ENCODE assay signal across 1 cellular context in the genomic region with DNA sequence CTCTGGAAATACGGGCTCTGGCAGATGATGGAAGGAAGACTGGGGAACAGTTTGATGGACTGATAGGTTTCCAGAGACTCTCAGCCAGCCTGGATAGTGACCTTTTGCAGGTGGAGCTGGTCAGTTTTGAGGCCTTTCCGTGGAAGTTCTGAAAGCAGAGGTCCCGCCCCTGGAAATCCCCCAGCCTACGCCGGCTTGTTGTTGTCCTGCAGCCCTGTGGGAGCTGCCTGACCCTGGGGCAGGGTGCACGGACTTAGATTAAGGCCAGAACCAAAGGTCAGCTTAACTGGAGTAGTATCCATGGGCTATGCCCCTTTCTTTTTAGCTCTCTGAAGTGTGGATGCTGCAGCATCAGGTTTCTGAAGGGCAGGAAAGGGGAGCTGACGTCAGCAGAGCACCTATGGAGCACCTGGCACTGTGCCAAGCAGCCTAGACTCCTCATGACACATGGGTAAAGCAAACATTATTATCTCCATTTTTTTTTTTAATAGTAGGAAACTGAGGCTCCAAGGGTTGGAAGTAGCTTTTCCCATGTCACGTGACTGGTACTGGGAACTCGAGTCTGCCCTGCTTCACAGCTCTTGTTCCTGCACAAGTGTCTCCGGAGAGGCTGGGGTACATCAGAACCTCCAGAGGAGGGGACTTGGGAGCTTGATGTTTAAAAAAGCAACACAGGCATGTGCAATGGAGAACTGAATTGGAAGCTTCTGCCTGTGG.
A peak's percentile ranks its signal among the peaks of the same experiment; 100 is the strongest.
TF ChIP-seq lines count a peak whose summit lies in the region.

No MANE protein-coding gene starts in this region.

TF ChIP-seq in HEK293, 187 proteins besides CTCF, POLR2A, EP300 and RAD21 (continued from another document and continues in another):
- TF ChIP-seq, protein P1, sequence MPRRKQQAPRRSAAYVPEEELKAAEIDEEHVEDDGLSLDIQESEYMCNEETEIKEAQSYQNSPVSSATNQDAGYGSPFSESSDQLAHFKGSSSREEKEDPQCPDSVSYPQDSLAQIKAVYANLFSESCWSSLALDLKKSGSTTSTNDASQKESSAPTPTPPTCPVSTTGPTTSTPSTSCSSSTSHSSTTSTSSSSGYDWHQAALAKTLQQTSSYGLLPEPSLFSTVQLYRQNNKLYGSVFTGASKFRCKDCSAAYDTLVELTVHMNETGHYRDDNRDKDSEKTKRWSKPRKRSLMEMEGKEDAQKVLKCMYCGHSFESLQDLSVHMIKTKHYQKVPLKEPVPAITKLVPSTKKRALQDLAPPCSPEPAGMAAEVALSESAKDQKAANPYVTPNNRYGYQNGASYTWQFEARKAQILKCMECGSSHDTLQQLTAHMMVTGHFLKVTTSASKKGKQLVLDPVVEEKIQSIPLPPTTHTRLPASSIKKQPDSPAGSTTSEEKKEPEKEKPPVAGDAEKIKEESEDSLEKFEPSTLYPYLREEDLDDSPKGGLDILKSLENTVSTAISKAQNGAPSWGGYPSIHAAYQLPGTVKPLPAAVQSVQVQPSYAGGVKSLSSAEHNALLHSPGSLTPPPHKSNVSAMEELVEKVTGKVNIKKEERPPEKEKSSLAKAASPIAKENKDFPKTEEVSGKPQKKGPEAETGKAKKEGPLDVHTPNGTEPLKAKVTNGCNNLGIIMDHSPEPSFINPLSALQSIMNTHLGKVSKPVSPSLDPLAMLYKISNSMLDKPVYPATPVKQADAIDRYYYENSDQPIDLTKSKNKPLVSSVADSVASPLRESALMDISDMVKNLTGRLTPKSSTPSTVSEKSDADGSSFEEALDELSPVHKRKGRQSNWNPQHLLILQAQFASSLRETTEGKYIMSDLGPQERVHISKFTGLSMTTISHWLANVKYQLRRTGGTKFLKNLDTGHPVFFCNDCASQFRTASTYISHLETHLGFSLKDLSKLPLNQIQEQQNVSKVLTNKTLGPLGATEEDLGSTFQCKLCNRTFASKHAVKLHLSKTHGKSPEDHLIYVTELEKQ (tag by site-specific recombination; IDR thresholded peaks at IDR 0.05; ENCODE audit: borderline replicate concordance) = peak; percentile 35; the same call in 1 of the 2 replicates
- TF ChIP-seq ZFHX2 (tag by site-specific recombination; conservative IDR thresholded peaks at IDR 0.05) (no peak), ZNF24 (tag by site-specific recombination; IDR thresholded peaks at IDR 0.05) (peak; percentile 72), ZNF529 (tag by site-specific recombination; IDR thresholded peaks at IDR 0.05; ENCODE audit: insufficient replicate concordance) (peak; percentile 92), ZNF624 (tag by site-specific recombination; IDR thresholded peaks at IDR 0.05) (peak; percentile 90), ZNF146 (tag by site-specific recombination; IDR thresholded peaks at IDR 0.05) (no peak), ZNF133 (tag by site-specific recombination; IDR thresholded peaks at IDR 0.05) (no peak), ZNF324 (tag by site-specific recombination; IDR thresholded peaks at IDR 0.05) (peak; percentile 83), FEZF1 (tag by site-specific recombination; IDR thresholded peaks at IDR 0.05) (no peak; the same call in 1 of the 2 replicates), ZNF169 (tag by site-specific recombination; IDR thresholded peaks at IDR 0.05) (no peak), ZNF664 (tag by site-specific recombination; IDR thresholded peaks at IDR 0.05) (no peak), ZXDB (tag by site-specific recombination; IDR thresholded peaks at IDR 0.05) (peak; percentile 60; the same call in 1 of the 2 replicates), ZNF501 (tag by site-specific recombination; IDR thresholded peaks at IDR 0.05) (no peak), ZNF837 (tag by site-specific recombination; IDR thresholded peaks at IDR 0.05) (no peak), ZNF274 (IDR thresholded peaks at IDR 0.05; ENCODE audit: low read length) (no peak), ZNF274 (tag by site-specific recombination; IDR thresholded peaks at IDR 0.05; ENCODE audit: borderline replicate concordance) (no peak), ZNF521 (tag by site-specific recombination; IDR thresholded peaks at IDR 0.05) (no peak), SP3 (tag by site-specific recombination; IDR thresholded peaks at IDR 0.05) (no peak), ZNF555 (tag by site-specific recombination; conservative IDR thresholded peaks at IDR 0.05) (no peak), ZBTB48 (tag by site-specific recombination; IDR thresholded peaks at IDR 0.05) (no peak), ZNF10 (tag by site-specific recombination; IDR thresholded peaks at IDR 0.05) (0 out of 2 replicates have a peak, but pooled peaks have one; percentile 51), MZF1 (tag by site-specific recombination; IDR thresholded peaks at IDR 0.05; ENCODE audit: borderline replicate concordance) (peak; percentile 41; the same call in 1 of the 2 replicates), ZNF335 (tag by site-specific recombination; conservative IDR thresholded peaks at IDR 0.05) (no peak; the same call in 1 of the 2 replicates), HOXA7 (CRISPR knock-in tag; IDR thresholded peaks at IDR 0.05; ENCODE audit: borderline replicate concordance) (no peak), ZNF366 (tag by site-specific recombination; conservative IDR thresholded peaks at IDR 0.05) (peak; percentile 72), ZNF610 (tag by site-specific recombination; IDR thresholded peaks at IDR 0.05; ENCODE audit: borderline replicate concordance) (peak; percentile 71; the same call in 1 of the 2 replicates), ZNF211 (tag by site-specific recombination; IDR thresholded peaks at IDR 0.05; ENCODE audit: low read depth) (no peak), ZNF510 (tag by site-specific recombination; IDR thresholded peaks at IDR 0.05; ENCODE audit: insufficient replicate concordance) (no peak), ZNF426 (tag by site-specific recombination; IDR thresholded peaks at IDR 0.05) (no peak), TCF7L2 (IDR thresholded peaks at IDR 0.05; ENCODE audit: borderline replicate concordance, low read depth, low read length) (no peak), ZNF776 (tag by site-specific recombination; IDR thresholded peaks at IDR 0.05; ENCODE audit: borderline replicate concordance) (peak; percentile 96), ZFP37 (tag by site-specific recombination; IDR thresholded peaks at IDR 0.05) (no peak), ZNF785 (tag by site-specific recombination; IDR thresholded peaks at IDR 0.05) (no peak), KLF16 (tag by site-specific recombination; IDR thresholded peaks at IDR 0.05) (no peak), ZNF701 (tag by site-specific recombination; IDR thresholded peaks at IDR 0.05) (0 out of 2 replicates have a peak, but pooled peaks have one; percentile 59), ZNF174 (tag by site-specific recombination; IDR thresholded peaks at IDR 0.05) (no peak), GLIS1 (tag by site-specific recombination; IDR thresholded peaks at IDR 0.05) (0 out of 2 replicates have a peak, but pooled peaks have one; percentile 15)
- TF ChIP-seq, protein P2, sequence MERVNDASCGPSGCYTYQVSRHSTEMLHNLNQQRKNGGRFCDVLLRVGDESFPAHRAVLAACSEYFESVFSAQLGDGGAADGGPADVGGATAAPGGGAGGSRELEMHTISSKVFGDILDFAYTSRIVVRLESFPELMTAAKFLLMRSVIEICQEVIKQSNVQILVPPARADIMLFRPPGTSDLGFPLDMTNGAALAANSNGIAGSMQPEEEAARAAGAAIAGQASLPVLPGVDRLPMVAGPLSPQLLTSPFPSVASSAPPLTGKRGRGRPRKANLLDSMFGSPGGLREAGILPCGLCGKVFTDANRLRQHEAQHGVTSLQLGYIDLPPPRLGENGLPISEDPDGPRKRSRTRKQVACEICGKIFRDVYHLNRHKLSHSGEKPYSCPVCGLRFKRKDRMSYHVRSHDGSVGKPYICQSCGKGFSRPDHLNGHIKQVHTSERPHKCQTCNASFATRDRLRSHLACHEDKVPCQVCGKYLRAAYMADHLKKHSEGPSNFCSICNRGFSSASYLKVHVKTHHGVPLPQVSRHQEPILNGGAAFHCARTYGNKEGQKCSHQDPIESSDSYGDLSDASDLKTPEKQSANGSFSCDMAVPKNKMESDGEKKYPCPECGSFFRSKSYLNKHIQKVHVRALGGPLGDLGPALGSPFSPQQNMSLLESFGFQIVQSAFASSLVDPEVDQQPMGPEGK (tag by site-specific recombination; IDR thresholded peaks at IDR 0.05) = peak; percentile 52
- TF ChIP-seq, protein P3, sequence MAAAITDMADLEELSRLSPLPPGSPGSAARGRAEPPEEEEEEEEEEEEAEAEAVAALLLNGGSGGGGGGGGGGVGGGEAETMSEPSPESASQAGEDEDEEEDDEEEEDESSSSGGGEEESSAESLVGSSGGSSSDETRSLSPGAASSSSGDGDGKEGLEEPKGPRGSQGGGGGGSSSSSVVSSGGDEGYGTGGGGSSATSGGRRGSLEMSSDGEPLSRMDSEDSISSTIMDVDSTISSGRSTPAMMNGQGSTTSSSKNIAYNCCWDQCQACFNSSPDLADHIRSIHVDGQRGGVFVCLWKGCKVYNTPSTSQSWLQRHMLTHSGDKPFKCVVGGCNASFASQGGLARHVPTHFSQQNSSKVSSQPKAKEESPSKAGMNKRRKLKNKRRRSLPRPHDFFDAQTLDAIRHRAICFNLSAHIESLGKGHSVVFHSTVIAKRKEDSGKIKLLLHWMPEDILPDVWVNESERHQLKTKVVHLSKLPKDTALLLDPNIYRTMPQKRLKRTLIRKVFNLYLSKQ (tag by site-specific recombination; IDR thresholded peaks at IDR 0.05; ENCODE audit: borderline replicate concordance) = no peak
- TF ChIP-seq, protein P4, sequence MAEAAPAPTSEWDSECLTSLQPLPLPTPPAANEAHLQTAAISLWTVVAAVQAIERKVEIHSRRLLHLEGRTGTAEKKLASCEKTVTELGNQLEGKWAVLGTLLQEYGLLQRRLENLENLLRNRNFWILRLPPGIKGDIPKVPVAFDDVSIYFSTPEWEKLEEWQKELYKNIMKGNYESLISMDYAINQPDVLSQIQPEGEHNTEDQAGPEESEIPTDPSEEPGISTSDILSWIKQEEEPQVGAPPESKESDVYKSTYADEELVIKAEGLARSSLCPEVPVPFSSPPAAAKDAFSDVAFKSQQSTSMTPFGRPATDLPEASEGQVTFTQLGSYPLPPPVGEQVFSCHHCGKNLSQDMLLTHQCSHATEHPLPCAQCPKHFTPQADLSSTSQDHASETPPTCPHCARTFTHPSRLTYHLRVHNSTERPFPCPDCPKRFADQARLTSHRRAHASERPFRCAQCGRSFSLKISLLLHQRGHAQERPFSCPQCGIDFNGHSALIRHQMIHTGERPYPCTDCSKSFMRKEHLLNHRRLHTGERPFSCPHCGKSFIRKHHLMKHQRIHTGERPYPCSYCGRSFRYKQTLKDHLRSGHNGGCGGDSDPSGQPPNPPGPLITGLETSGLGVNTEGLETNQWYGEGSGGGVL (tag by site-specific recombination; IDR thresholded peaks at IDR 0.05) = peak; percentile 60; the same call in 1 of the 2 replicates
- TF ChIP-seq, protein P5, sequence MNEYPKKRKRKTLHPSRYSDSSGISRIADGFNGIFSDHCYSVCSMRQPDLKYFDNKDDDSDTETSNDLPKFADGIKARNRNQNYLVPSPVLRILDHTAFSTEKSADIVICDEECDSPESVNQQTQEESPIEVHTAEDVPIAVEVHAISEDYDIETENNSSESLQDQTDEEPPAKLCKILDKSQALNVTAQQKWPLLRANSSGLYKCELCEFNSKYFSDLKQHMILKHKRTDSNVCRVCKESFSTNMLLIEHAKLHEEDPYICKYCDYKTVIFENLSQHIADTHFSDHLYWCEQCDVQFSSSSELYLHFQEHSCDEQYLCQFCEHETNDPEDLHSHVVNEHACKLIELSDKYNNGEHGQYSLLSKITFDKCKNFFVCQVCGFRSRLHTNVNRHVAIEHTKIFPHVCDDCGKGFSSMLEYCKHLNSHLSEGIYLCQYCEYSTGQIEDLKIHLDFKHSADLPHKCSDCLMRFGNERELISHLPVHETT (tag by site-specific recombination; IDR thresholded peaks at IDR 0.05) = peak; percentile 60; the same call in 1 of the 2 replicates
- TF ChIP-seq, protein P6, sequence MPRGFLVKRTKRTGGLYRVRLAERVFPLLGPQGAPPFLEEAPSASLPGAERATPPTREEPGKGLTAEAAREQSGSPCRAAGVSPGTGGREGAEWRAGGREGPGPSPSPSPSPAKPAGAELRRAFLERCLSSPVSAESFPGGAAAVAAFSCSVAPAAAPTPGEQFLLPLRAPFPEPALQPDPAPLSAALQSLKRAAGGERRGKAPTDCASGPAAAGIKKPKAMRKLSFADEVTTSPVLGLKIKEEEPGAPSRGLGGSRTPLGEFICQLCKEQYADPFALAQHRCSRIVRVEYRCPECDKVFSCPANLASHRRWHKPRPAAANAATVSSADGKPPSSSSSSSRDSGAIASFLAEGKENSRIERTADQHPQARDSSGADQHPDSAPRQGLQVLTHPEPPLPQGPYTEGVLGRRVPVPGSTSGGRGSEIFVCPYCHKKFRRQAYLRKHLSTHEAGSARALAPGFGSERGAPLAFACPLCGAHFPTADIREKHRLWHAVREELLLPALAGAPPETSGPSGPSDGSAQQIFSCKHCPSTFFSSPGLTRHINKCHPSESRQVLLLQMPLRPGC (tag by site-specific recombination; IDR thresholded peaks at IDR 0.05) = peak; percentile 51; the same call in 1 of the 2 replicates
- TF ChIP-seq, protein P7, sequence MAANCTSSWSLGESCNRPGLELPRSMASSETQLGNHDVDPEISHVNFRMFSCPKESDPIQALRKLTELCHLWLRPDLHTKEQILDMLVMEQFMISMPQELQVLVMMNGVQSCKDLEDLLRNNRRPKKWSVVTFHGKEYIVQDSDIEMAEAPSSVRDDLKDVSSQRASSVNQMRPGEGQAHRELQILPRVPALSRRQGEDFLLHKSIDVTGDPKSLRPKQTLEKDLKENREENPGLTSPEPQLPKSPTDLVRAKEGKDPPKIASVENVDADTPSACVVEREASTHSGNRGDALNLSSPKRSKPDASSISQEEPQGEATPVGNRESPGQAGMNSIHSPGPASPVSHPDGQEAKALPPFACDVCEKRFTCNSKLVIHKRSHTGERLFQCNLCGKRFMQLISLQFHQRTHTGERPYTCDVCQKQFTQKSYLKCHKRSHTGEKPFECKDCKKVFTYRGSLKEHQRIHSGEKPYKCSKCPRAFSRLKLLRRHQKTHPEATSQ (tag by site-specific recombination; IDR thresholded peaks at IDR 0.05) = no peak
- TF ChIP-seq, protein P8, sequence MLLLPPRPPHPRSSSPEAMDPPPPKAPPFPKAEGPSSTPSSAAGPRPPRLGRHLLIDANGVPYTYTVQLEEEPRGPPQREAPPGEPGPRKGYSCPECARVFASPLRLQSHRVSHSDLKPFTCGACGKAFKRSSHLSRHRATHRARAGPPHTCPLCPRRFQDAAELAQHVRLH (tag by site-specific recombination; IDR thresholded peaks at IDR 0.05) = no peak
- TF ChIP-seq, protein P9, sequence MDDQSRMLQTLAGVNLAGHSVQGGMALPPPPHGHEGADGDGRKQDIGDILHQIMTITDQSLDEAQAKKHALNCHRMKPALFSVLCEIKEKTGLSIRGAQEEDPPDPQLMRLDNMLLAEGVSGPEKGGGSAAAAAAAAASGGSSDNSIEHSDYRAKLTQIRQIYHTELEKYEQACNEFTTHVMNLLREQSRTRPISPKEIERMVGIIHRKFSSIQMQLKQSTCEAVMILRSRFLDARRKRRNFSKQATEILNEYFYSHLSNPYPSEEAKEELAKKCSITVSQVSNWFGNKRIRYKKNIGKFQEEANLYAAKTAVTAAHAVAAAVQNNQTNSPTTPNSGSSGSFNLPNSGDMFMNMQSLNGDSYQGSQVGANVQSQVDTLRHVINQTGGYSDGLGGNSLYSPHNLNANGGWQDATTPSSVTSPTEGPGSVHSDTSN (CRISPR knock-in tag; IDR thresholded peaks at IDR 0.05) = no peak
- TF ChIP-seq, protein P10, sequence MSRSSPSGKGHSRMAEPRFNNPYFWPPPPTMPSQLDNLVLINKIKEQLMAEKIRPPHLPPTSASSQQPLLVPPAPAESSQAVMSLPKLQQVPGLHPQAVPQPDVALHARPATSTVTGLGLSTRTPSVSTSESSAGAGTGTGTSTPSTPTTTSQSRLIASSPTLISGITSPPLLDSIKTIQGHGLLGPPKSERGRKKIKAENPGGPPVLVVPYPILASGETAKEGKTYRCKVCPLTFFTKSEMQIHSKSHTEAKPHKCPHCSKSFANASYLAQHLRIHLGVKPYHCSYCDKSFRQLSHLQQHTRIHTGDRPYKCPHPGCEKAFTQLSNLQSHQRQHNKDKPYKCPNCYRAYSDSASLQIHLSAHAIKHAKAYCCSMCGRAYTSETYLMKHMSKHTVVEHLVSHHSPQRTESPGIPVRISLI (tag by site-specific recombination; IDR thresholded peaks at IDR 0.05) = peak; percentile 95
